ENCODE assay signal across 2 cellular contexts in the genomic region with DNA sequence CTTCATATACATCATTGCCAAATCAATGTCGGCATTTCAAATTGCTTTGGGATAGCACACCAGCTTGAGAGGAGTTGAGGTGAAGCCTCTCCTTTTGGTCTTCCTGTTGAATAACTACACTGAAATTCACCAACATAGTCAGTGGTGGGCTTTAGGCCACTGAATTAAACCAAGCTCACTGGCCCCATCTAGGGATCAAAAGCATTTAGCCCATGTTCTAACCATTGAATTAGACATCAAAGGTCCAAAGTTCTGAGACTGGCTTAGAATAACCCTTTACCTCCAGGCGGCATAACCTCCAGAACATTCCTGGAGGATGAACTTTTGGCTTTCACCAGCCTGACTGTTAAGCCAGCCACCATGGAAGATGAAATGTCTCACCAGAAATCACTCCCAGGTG.
TF ChIP-seq lines count a peak whose summit lies in the region.

No MANE protein-coding gene starts in this region.

TF ChIP-seq in IMR-90, 13 proteins besides CTCF, POLR2A, EP300 and RAD21:
- TF ChIP-seq MAZ (IDR thresholded peaks at IDR 0.05; ENCODE audit: borderline replicate concordance, low read depth, low read length) (no peak), RCOR1 (IDR thresholded peaks at IDR 0.05; ENCODE audit: insufficient replicate concordance, low read length) (no peak), RFX5 (IDR thresholded peaks at IDR 0.05; ENCODE audit: low read depth, low read length) (no peak), SMC3 (IDR thresholded peaks at IDR 0.05; ENCODE audit: low read depth, low read length) (peak; percentile 51), BHLHE40 (IDR thresholded peaks at IDR 0.05; ENCODE audit: low read depth, low read length) (no peak), NFE2L2 (IDR thresholded peaks at IDR 0.05; ENCODE audit: low read depth, low read length) (no peak)

TF ChIP-seq in GM12878, 131 proteins besides CTCF, POLR2A, EP300 and RAD21:
- peak; percentile 60; the same call in 1 of the 2 replicates for TF ChIP-seq SMC3 (IDR thresholded peaks at IDR 0.05; ENCODE audit: borderline replicate concordance, low read length)
- TF ChIP-seq IRF4 (IDR thresholded peaks at IDR 0.05; ENCODE audit: low read depth, low read length): no peak
TF ChIP-seq in GM12878: peak in this region for 1.
